In genomic region chr3:71048948-71049347, GRCh38 we compare ENCODE assay signal across 10 cellular contexts.
DNase-seq lines count a peak whose midpoint lies in the region; ATAC-seq and TF ChIP-seq lines count a peak whose summit lies in the region.
"Had no signal": no experiment of that assay in that cellular context is flagged by ENCODE, and none has a peak within 500 bp of the region (broad histone marks: within the 10 kb centered on the region; RNA-seq: fewer than 3 reads in every experiment).

No MANE protein-coding gene starts in this region.

- no peak overlapping the region for H2AFZ ChIP-seq in OCI-LY3 (ENCODE audit: low read depth, low read length)

- H3K4me3 Mint-ChIP-seq in CD8-positive, alpha-beta T cell: peak overlapping the region; percentile 15
- peak overlapping the region; percentile 59 for H3K4me3 Mint-ChIP-seq in nephron progenitor cell

- POLR2A ChIA-PET in CD8-positive, alpha-beta T cell (lab: Charles Lee): interaction anchor here (1.0 to 2.4 kb wide), 2 partner anchors 12 to 16 kb away, joined by 3 to 7 read pairs; no protein-coding TSS in a partner anchor

- H3K9ac ChIP-seq in OCI-LY3 (ENCODE audit: low read length): peak overlapping the region; percentile 46

- CTCF ChIA-PET in CD8-positive, alpha-beta T cell (lab: Charles Lee): interaction anchor here (1.0 to 1.5 kb wide), 3 partner anchors 11 to 20 kb away, joined by 4 read pairs; no protein-coding TSS in a partner anchor

- H3K79me2 ChIP-seq in OCI-LY3 (ENCODE audit: low read length): peaks cover 100% of the 10 kb centered on the region

- no peak for ATAC-seq in CD8-positive, alpha-beta T cell
- ATAC-seq: Panc1 had no signal

- peaks cover 39% of the 10 kb centered on the region for H3K36me3 ChIP-seq in CD8-positive, alpha-beta T cell (ENCODE audit: insufficient read depth, low read length)
- peaks cover 83% of the 10 kb centered on the region for H3K36me3 ChIP-seq in OCI-LY3 (replicated peaks; ENCODE audit: low read depth, low read length)

- H3K4me1 ChIP-seq in CD8-positive, alpha-beta T cell (ENCODE audit: insufficient read depth, low read length): peaks cover 88% of the 10 kb centered on the region
- H3K4me1 ChIP-seq in OCI-LY3 (ENCODE audit: low read length): peaks cover 88% of the 10 kb centered on the region

- no peaks in the 10 kb centered on the region for H3K9me3 Mint-ChIP-seq in CD8-positive, alpha-beta T cell
- H3K9me3 Mint-ChIP-seq in nephron progenitor cell: no peaks in the 10 kb centered on the region

- H3K27me3 Mint-ChIP-seq in CD8-positive, alpha-beta T cell (ENCODE audit: low read depth): no peaks in the 10 kb centered on the region
- H3K27me3 Mint-ChIP-seq in nephron progenitor cell (ENCODE audit: low read depth, poor library complexity): no peaks in the 10 kb centered on the region

- peak overlapping the region; percentile 97 for H3K27ac Mint-ChIP-seq in CD8-positive, alpha-beta T cell
- H3K27ac Mint-ChIP-seq in nephron progenitor cell: peak overlapping the region; percentile 85

- no peak overlapping the region for H3K4me3 ChIP-seq in CD8-positive, alpha-beta T cell (ENCODE audit: low read depth, low read length)
- H3K4me3 ChIP-seq in OCI-LY3 (ENCODE audit: low read length) (peak overlapping the region; percentile 44), fibroblast of pulmonary artery (replicated peaks; ENCODE audit: low read depth, low read length) (no peak overlapping the region)

- H4K20me1 ChIP-seq in OCI-LY3 (ENCODE audit: insufficient read depth, low read length): peaks cover 99% of the 10 kb centered on the region

- peak overlapping the region; percentile 77 for H3K4me2 ChIP-seq in OCI-LY3 (ENCODE audit: low read length)

- no peaks in the 10 kb centered on the region for H3K9me3 ChIP-seq in CD8-positive, alpha-beta T cell (ENCODE audit: low read length)
- H3K9me3 ChIP-seq in OCI-LY3 (ENCODE audit: insufficient read depth, low read length): no peaks in the 10 kb centered on the region

- peaks cover 98% of the 10 kb centered on the region for H3K36me3 Mint-ChIP-seq in CD8-positive, alpha-beta T cell
- H3K36me3 Mint-ChIP-seq in nephron progenitor cell (ENCODE audit: low read depth): peaks cover 20% of the 10 kb centered on the region

- peaks cover 99% of the 10 kb centered on the region for H3K4me1 Mint-ChIP-seq in CD8-positive, alpha-beta T cell (ENCODE audit: low read depth)
- H3K4me1 Mint-ChIP-seq in nephron progenitor cell: no peaks in the 10 kb centered on the region

- intact Hi-C loops in CD8-positive, alpha-beta T cell (cut with DNase I, micrococcal nuclease): no loop called here

- no peak overlapping the region for H3K27ac ChIP-seq in CD8-positive, alpha-beta T cell (ENCODE audit: low read depth, low read length)
- peak overlapping the region; percentile 81 for H3K27ac ChIP-seq in OCI-LY3 (ENCODE audit: low read length)

- no peak for TF ChIP-seq CTCF in CD8-positive, alpha-beta T cell (IDR thresholded peaks at IDR 0.05)
- TF ChIP-seq CTCF in OCI-LY3 (IDR thresholded peaks at IDR 0.05; ENCODE audit: low read depth, low read length): no peak
- TF ChIP-seq CTCF in fibroblast of pulmonary artery (IDR thresholded peaks at IDR 0.05; ENCODE audit: low read length, missing control alignments): no peak
- TF ChIP-seq CTCF in nephron progenitor cell (IDR thresholded peaks at IDR 0.05): no peak

- no peaks in the 10 kb centered on the region for H3K27me3 ChIP-seq in CD8-positive, alpha-beta T cell (ENCODE audit: insufficient read depth, low read length)
- H3K27me3 ChIP-seq in OCI-LY3 (ENCODE audit: low read depth, low read length): no peaks in the 10 kb centered on the region

- DNase-seq in CD8-positive, alpha-beta T cell: no peak
- DNase-seq in fibroblast of pulmonary artery (ENCODE audit: low read depth) (peak; percentile 54), nephron progenitor cell (no peak), occipital lobe (lab: John Stamatoyannopoulos, UW) (no peak), NCI-H524 (lab: John Stamatoyannopoulos, UW) (no peak), superior temporal gyrus (ENCODE audit: extremely low spot score) (no peak), NCI-H1930 (lab: John Stamatoyannopoulos, UW) (no peak)
- DNase-seq: DMS53 had no signal
